In genomic region chr4:125085-125820, GRCh38 we compare ENCODE assay signal across 8 cellular contexts. TPM values are rescaled to one million over a fixed set of nuclear protein-coding genes. Genes with fewer than 3 reads are reported as not detected.
DNase-seq lines count a peak whose midpoint lies in the region; ATAC-seq lines count a peak whose summit lies in the region.

No MANE protein-coding gene starts in this region.

- peak overlapping the region; percentile 94 for H3K27ac Mint-ChIP-seq in stimulated activated memory B cell treated with anti-CD40 and anti-IgM and Interleukin-4, amounts not matched to agents 10 μg/mL and 1 μg/mL and 100 μg/mL, for 72 hours

- H3K36me3 Mint-ChIP-seq in stimulated activated memory B cell treated with anti-CD40 and anti-IgM and Interleukin-4, amounts not matched to agents 10 μg/mL and 1 μg/mL and 100 μg/mL, for 72 hours: peaks cover 48% of the 10 kb centered on the region

- H3K27me3 Mint-ChIP-seq in stimulated activated memory B cell treated with anti-CD40 and anti-IgM and Interleukin-4, amounts not matched to agents 10 μg/mL and 1 μg/mL and 100 μg/mL, for 72 hours: no peaks in the 10 kb centered on the region

- H3K9me3 Mint-ChIP-seq in stimulated activated memory B cell treated with anti-CD40 and anti-IgM and Interleukin-4, amounts not matched to agents 10 μg/mL and 1 μg/mL and 100 μg/mL, for 72 hours: peaks cover 12% of the 10 kb centered on the region

- H3K4me1 Mint-ChIP-seq in stimulated activated memory B cell treated with anti-CD40 and anti-IgM and Interleukin-4, amounts not matched to agents 10 μg/mL and 1 μg/mL and 100 μg/mL, for 72 hours: peaks cover 20% of the 10 kb centered on the region

- peak; percentile 4 for ATAC-seq in HG03097 (IDR thresholded peaks at IDR 0.05; ENCODE audit: low FRiP score, unreplicated experiment)
- peak; percentile 38 for ATAC-seq in left lobe of liver
- ATAC-seq in stimulated activated memory B cell treated with anti-CD40 and anti-IgM and Interleukin-4, amounts not matched to agents 10 μg/mL and 1 μg/mL and 100 μg/mL, for 72 hours: peak; percentile 40

- DNase-seq in activated T-cell treated with anti-CD3 and anti-CD28 coated beads for 1 hour (ENCODE audit: low read depth): peak; percentile 16
- no peak for DNase-seq in activated T-cell treated with anti-CD3 and anti-CD28 coated beads, Interleukin-2, amount 50 U/mL, for 48 hours
- DNase-seq in SK-N-DZ (ENCODE audit: low spot score): peak; percentile 33
- DNase-seq in cortex of kidney (lab: John Stamatoyannopoulos, UW): peak; percentile 22
- DNase-seq in left lobe of liver (ENCODE audit: low spot score): peak; percentile 54
- DNase-seq in retina: no peak

- H3K4me3 Mint-ChIP-seq in stimulated activated memory B cell treated with anti-CD40 and anti-IgM and Interleukin-4, amounts not matched to agents 10 μg/mL and 1 μg/mL and 100 μg/mL, for 72 hours: peak overlapping the region; percentile 100

RNA-seq across cellular contexts. Expression of gene ZNF718, which starts 1.0 kb away (rescaled TPM):
- 10.8 and 15.9 TPM in 2 replicates for polyA plus RNA-seq in SK-N-DZ (2014; cell fraction: cytosol; rRNA removed)
- 7.3 and 9.0 TPM in 2 replicates for polyA plus RNA-seq in SK-N-DZ (2014; cell fraction: nucleus; rRNA removed)
- 1.6 TPM for total RNA-seq in left lobe of liver

Comparison
In these comparisons a context has a peak if more than half of its experiments do, and no peak if none do; other contexts are left out.
1. DNase-seq: peak in activated T-cell treated with anti-CD3 and anti-CD28 coated beads for 1 hour (single experiment), SK-N-DZ (single experiment), cortex of kidney (single experiment) and left lobe of liver (single experiment); none in activated T-cell treated with anti-CD3 and anti-CD28 coated beads, Interleukin-2, amount 50 U/mL, for 48 hours (0 of 2) and retina (single experiment).
2. Peak in every context shown above with its lines, with median percentiles within 50 percentile points of each other: ATAC-seq.